ENCODE assay signal across 26 cellular contexts in the genomic region with DNA sequence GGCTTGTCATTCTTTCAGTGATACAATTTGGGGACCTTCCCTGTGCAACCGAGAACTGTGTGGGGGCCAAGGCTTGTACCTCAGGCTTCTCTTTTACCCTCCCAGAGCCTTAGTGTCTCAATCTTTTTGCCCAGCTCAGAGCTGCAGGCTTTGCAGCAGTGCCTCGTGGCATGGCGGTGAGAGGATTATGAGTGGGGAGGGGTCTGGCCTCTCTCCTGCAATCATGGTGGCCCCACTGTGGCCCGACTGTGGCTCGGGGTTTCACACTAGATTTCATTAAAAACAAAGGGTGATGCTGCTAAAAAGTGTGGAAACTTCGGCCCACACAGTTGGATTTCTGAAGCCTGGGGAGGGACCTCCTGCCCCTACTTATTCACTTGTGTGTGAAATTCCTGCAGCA.
DNase-seq lines count a peak whose midpoint lies in the region; ATAC-seq, FAIRE-seq and TF ChIP-seq lines count a peak whose summit lies in the region.
"Had no signal": no experiment of that assay in that cellular context is flagged by ENCODE, and none has a peak within 500 bp of the region (broad histone marks: within the 10 kb centered on the region; RNA-seq: fewer than 3 reads in every experiment).

No MANE protein-coding gene starts in this region.

- TF ChIP-seq CTCF in natural killer cell (IDR thresholded peaks at IDR 0.05), result no peak
- TF ChIP-seq CTCF in kidney (IDR thresholded peaks at IDR 0.05; ENCODE audit: borderline replicate concordance, extremely low read depth, insufficient read depth), result no peak
- TF ChIP-seq CTCF in upper lobe of right lung (IDR thresholded peaks at IDR 0.05), result no peak

- no peak overlapping the region for H3K9ac ChIP-seq in kidney (ENCODE audit: low read length in 2 of 2)
- H3K9ac ChIP-seq in neuronal stem cell (ENCODE audit: low read depth, low read length, poor library complexity), result no peak overlapping the region
- H3K9ac ChIP-seq: BLaER1 treated with 17β-estradiol and CSF1 and Interleukin-3, amounts not matched to agents 10 nM and 100 nM; GM23248 had no signal

- H3K4ac ChIP-seq in neuronal stem cell (ENCODE audit: low read length), result no peak overlapping the region

- no peak for ATAC-seq in natural killer cell treated with Interleukin-12 subunit alpha and Interleukin-12 subunit beta and Interleukin-15 and Interleukin-18, amount 100 ng/mL, for 72 hours
- ATAC-seq in natural killer cell (no peak), upper lobe of right lung (no peak)
- ATAC-seq in stimulated activated memory B cell treated with anti-CD40 and anti-IgM and Interleukin-4, amounts not matched to agents 10 μg/mL and 1 μg/mL and 100 μg/mL, for 72 hours, result no peak
- ATAC-seq: A549 had no signal

- H3K23ac ChIP-seq in neuronal stem cell (ENCODE audit: low read depth, low read length, poor library complexity), result no peak overlapping the region

- H3K27ac ChIP-seq in kidney (ENCODE audit: low read depth in 2 of 2, low read length in 2 of 2), result no peak overlapping the region
- H3K27ac ChIP-seq in neuronal stem cell (replicated peaks; ENCODE audit: low read length), result no peak overlapping the region
- H3K27ac ChIP-seq in upper lobe of right lung, result no peak overlapping the region
- H3K27ac ChIP-seq: A549; BLaER1 treated with 17β-estradiol and CSF1 and Interleukin-3, amounts not matched to agents 10 nM and 100 nM; GM23248 had no signal

- H3K9me3 ChIP-seq in kidney (ENCODE audit: control insufficient read depth in 1 of 2, low read length in 2 of 2) (no peaks in the 10 kb centered on the region), neuronal stem cell (replicated peaks in 1 of 2; ENCODE audit: control insufficient read depth in 2 of 2, insufficient read depth in 1 of 2, low read depth in 1 of 2, low read length in 2 of 2) (peaks cover 0 to under 1% of the 10 kb centered on the region in 2 donors), upper lobe of right lung (no peaks in the 10 kb centered on the region)
- H3K9me3 ChIP-seq: A549; BE2C; BLaER1 treated with 17β-estradiol and CSF1 and Interleukin-3, amounts not matched to agents 10 nM and 100 nM had no signal

- H4K8ac ChIP-seq in neuronal stem cell (ENCODE audit: low read depth, low read length), result no peak overlapping the region

- H3K4me3 Mint-ChIP-seq in natural killer cell treated with Interleukin-12 subunit alpha and Interleukin-12 subunit beta and Interleukin-15 and Interleukin-18, amount 100 ng/mL, for 72 hours, result no peak overlapping the region
- H3K4me3 Mint-ChIP-seq in natural killer cell, result no peak overlapping the region
- no peak overlapping the region for H3K4me3 Mint-ChIP-seq in stimulated activated memory B cell treated with anti-CD40 and anti-IgM and Interleukin-4, amounts not matched to agents 10 μg/mL and 1 μg/mL and 100 μg/mL, for 72 hours
- H3K4me3 Mint-ChIP-seq: CD4-positive, alpha-beta memory T cell had no signal

- H3K4me3 ChIP-seq in kidney (ENCODE audit: low read length in 2 of 2), result no peak overlapping the region
- H3K4me3 ChIP-seq in neuronal stem cell (ENCODE audit: low read length in 2 of 2), result no peak overlapping the region
- H3K4me3 ChIP-seq in upper lobe of right lung, result no peak overlapping the region
- H3K4me3 ChIP-seq: A549; BLaER1 treated with 17β-estradiol and CSF1 and Interleukin-3, amounts not matched to agents 10 nM and 100 nM; GM23248 had no signal

- no peak overlapping the region for H2AFZ ChIP-seq in neuronal stem cell (ENCODE audit: low read length)
- H2AFZ ChIP-seq: GM23248 had no signal

- peaks cover 0 to 5% of the 10 kb centered on the region in 2 donors for H3K27me3 Mint-ChIP-seq in natural killer cell treated with Interleukin-12 subunit alpha and Interleukin-12 subunit beta and Interleukin-15 and Interleukin-18, amount 100 ng/mL, for 72 hours
- H3K27me3 Mint-ChIP-seq in natural killer cell (ENCODE audit: low read depth in 2 of 2), result peaks cover 0 to 3% of the 10 kb centered on the region in 2 donors
- H3K27me3 Mint-ChIP-seq in stimulated activated memory B cell treated with anti-CD40 and anti-IgM and Interleukin-4, amounts not matched to agents 10 μg/mL and 1 μg/mL and 100 μg/mL, for 72 hours, result peaks cover 3% of the 10 kb centered on the region

- FAIRE-seq in kidney (lab: Jason Lieb, UNC), result no peak
- FAIRE-seq: A549, GM12891, GM18507, H1 had no signal

- no peaks in the 10 kb centered on the region for H3K36me3 Mint-ChIP-seq in natural killer cell treated with Interleukin-12 subunit alpha and Interleukin-12 subunit beta and Interleukin-15 and Interleukin-18, amount 100 ng/mL, for 72 hours
- H3K36me3 Mint-ChIP-seq in natural killer cell, result no peaks in the 10 kb centered on the region
- H3K36me3 Mint-ChIP-seq in stimulated activated memory B cell treated with anti-CD40 and anti-IgM and Interleukin-4, amounts not matched to agents 10 μg/mL and 1 μg/mL and 100 μg/mL, for 72 hours, result no peaks in the 10 kb centered on the region
- H3K36me3 Mint-ChIP-seq: CD4-positive, alpha-beta memory T cell had no signal

- peak; percentile 44 for DNase-seq in natural killer cell treated with Interleukin-12 subunit alpha and Interleukin-12 subunit beta and Interleukin-15 and Interleukin-18, amount 100 ng/mL, for 72 hours (ENCODE audit: low spot score)
- DNase-seq in natural killer cell, result no peak
- peak; percentile 40 for DNase-seq in kidney
- no peak for DNase-seq in neuronal stem cell (ENCODE audit: low spot score)
- peak; percentile 48 for DNase-seq in upper lobe of right lung
- DNase-seq in NCI-H146 (lab: John Stamatoyannopoulos, UW), result no peak
- DNase-seq in cerebellum (ENCODE audit: low spot score), result no peak
- DNase-seq: 8988T; ACHN; AML-193; BE2C; Calu3; CD4-positive, alpha-beta memory T cell; COR-L47; DMS53; DMS79 treated with DMSO at 0.1 percent for 48 hours; GF-D8; GM23248; H7; HCEC 1CT had no signal

- no peak overlapping the region for H2BK120ac ChIP-seq in neuronal stem cell (ENCODE audit: low read depth, low read length)

- H3K9me3 Mint-ChIP-seq in natural killer cell treated with Interleukin-12 subunit alpha and Interleukin-12 subunit beta and Interleukin-15 and Interleukin-18, amount 100 ng/mL, for 72 hours, result no peaks in the 10 kb centered on the region
- H3K9me3 Mint-ChIP-seq in natural killer cell, result no peaks in the 10 kb centered on the region
- no peaks in the 10 kb centered on the region for H3K9me3 Mint-ChIP-seq in stimulated activated memory B cell treated with anti-CD40 and anti-IgM and Interleukin-4, amounts not matched to agents 10 μg/mL and 1 μg/mL and 100 μg/mL, for 72 hours
- H3K9me3 Mint-ChIP-seq: CD4-positive, alpha-beta memory T cell had no signal

- no peak overlapping the region for H3K27ac Mint-ChIP-seq in natural killer cell treated with Interleukin-12 subunit alpha and Interleukin-12 subunit beta and Interleukin-15 and Interleukin-18, amount 100 ng/mL, for 72 hours
- no peak overlapping the region for H3K27ac Mint-ChIP-seq in natural killer cell
- H3K27ac Mint-ChIP-seq in stimulated activated memory B cell treated with anti-CD40 and anti-IgM and Interleukin-4, amounts not matched to agents 10 μg/mL and 1 μg/mL and 100 μg/mL, for 72 hours, result no peak overlapping the region
- H3K27ac Mint-ChIP-seq: CD4-positive, alpha-beta memory T cell had no signal

- H3K4me1 Mint-ChIP-seq in natural killer cell treated with Interleukin-12 subunit alpha and Interleukin-12 subunit beta and Interleukin-15 and Interleukin-18, amount 100 ng/mL, for 72 hours (ENCODE audit: low read depth in 2 of 2), result no peaks in the 10 kb centered on the region
- H3K4me1 Mint-ChIP-seq in natural killer cell, result no peaks in the 10 kb centered on the region
- H3K4me1 Mint-ChIP-seq in stimulated activated memory B cell treated with anti-CD40 and anti-IgM and Interleukin-4, amounts not matched to agents 10 μg/mL and 1 μg/mL and 100 μg/mL, for 72 hours, result no peaks in the 10 kb centered on the region
- H3K4me1 Mint-ChIP-seq: CD4-positive, alpha-beta memory T cell had no signal

- H3K36me3 ChIP-seq in kidney (ENCODE audit: control insufficient read depth in 1 of 2, insufficient read depth in 2 of 2, low read length in 2 of 2), result no peaks in the 10 kb centered on the region
- no peaks in the 10 kb centered on the region for H3K36me3 ChIP-seq in neuronal stem cell (replicated peaks in 1 of 2; ENCODE audit: control insufficient read depth in 2 of 2, insufficient read depth in 2 of 2, low read length in 2 of 2)
- no peaks in the 10 kb centered on the region for H3K36me3 ChIP-seq in upper lobe of right lung
- H3K36me3 ChIP-seq: BE2C; BLaER1 treated with 17β-estradiol and CSF1 and Interleukin-3, amounts not matched to agents 10 nM and 100 nM had no signal

- WGBS in neuronal stem cell (ENCODE audit: extremely low coverage in 2 of 2, insufficient read length in 2 of 2, insufficient replicate concordance in 1 of 2), 2 donors, result no CpG with 5 or more reads among the region's 6 CpGs

- H3K4me2 ChIP-seq in neuronal stem cell (ENCODE audit: insufficient read depth, low read length, poor library complexity, severe bottlenecking), result no peak overlapping the region
- H3K4me2 ChIP-seq: A549 had no signal

- H4K91ac ChIP-seq in neuronal stem cell (ENCODE audit: low read depth, low read length, poor library complexity), result no peak overlapping the region

- H2BK12ac ChIP-seq in neuronal stem cell (ENCODE audit: low read length), result no peak overlapping the region

- H3K79me1 ChIP-seq in neuronal stem cell (ENCODE audit: low read depth, low read length), result no peaks in the 10 kb centered on the region

- intact Hi-C loops in natural killer cell (cut with micrococcal nuclease), result no loop called here
- intact Hi-C loops in kidney (cut with DNase I), result no loop called here
- intact Hi-C loops in upper lobe of right lung (cut with DNase I), result no loop called here

- H3K4me1 ChIP-seq in kidney (ENCODE audit: control insufficient read depth in 1 of 2, insufficient read depth in 1 of 2, low read depth in 1 of 2, low read length in 2 of 2), result no peaks in the 10 kb centered on the region
- peaks cover 0 to 2% of the 10 kb centered on the region in 2 donors for H3K4me1 ChIP-seq in neuronal stem cell (ENCODE audit: control insufficient read depth in 2 of 2, insufficient read depth in 1 of 2, low read depth in 1 of 2, low read length in 2 of 2)
- H3K4me1 ChIP-seq in upper lobe of right lung, result no peaks in the 10 kb centered on the region
- H3K4me1 ChIP-seq: A549, BE2C had no signal

- H3K27me3 ChIP-seq in neuronal stem cell (ENCODE audit: control insufficient read depth in 3 of 3, insufficient read depth in 3 of 3, low read depth in 1 of 3, low read length in 3 of 3), result no peaks in the 10 kb centered on the region
- H3K27me3 ChIP-seq in upper lobe of right lung, result no peaks in the 10 kb centered on the region
- H3K27me3 ChIP-seq: BE2C; BLaER1 treated with 17β-estradiol and CSF1 and Interleukin-3, amounts not matched to agents 10 nM and 100 nM had no signal

- no peak overlapping the region for H3K14ac ChIP-seq in neuronal stem cell (ENCODE audit: low read length)

- no peak overlapping the region for H2AK5ac ChIP-seq in neuronal stem cell (ENCODE audit: low read depth, low read length)

- H3K18ac ChIP-seq in neuronal stem cell (ENCODE audit: low read length), result peak overlapping the region; percentile 67

- H2BK15ac ChIP-seq in neuronal stem cell (ENCODE audit: low read length), result no peak overlapping the region

- no peak overlapping the region for H2BK5ac ChIP-seq in neuronal stem cell (ENCODE audit: low read length)

Comparison
In these comparisons a context has a peak if more than half of its experiments do, and no peak if none do; other contexts are left out.
1. DNase-seq: peak in natural killer cell treated with Interleukin-12 subunit alpha and Interleukin-12 subunit beta and Interleukin-15 and Interleukin-18, amount 100 ng/mL, for 72 hours (single experiment), kidney (single experiment) and upper lobe of right lung (single experiment); none in natural killer cell (single experiment), neuronal stem cell (single experiment), NCI-H146 (single experiment) and cerebellum (single experiment).